7 cellular contexts compared by ENCODE assay signal in the genomic region with DNA sequence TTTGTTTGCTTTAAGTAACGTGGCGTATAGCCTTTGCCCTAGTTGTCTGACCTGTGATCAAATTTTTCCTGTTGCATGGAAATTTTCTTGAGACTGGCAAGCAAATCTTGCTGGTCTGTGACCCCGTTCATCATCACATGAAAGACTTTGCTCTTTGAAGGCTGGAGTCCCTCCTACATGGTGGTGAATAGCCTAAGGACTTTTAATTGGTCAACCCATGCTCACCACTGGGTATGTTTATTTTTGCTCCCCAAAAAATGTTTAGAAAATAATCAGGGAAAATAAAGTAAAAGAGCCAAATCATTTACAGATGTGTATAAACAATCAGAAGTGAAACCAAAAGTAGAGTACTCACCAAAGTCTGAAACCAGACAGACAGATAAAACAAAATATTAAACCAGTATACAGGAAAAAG.
DNase-seq lines count a peak whose midpoint lies in the region; ATAC-seq and TF ChIP-seq lines count a peak whose summit lies in the region.

No MANE protein-coding gene starts in this region.

- no TSS peak for BruUV-seq in A673 (replicated peaks; lab: Mats Ljungman, UMichigan)

- H3K27me3 Mint-ChIP-seq in activated T-helper 1 cell treated with anti-CD3 and anti-CD28 coated beads, Interleukin-12 subunit alpha, Interleukin-12 subunit beta, Interleukin-2, Interleukin-4 antibody, amounts not matched to agents 30 ng/mL and 10 ng/mL and 1 ng/mL, durations not matched to agents 14 hours and 24 hours and 36 hours (ENCODE audit: insufficient read depth) = no peaks in the 10 kb centered on the region

- H3K36me3 ChIP-seq in neuron (ENCODE audit: insufficient read depth, low read length) (no peaks in the 10 kb centered on the region), A673 (ENCODE audit: insufficient read depth, low read length, poor library complexity, severe bottlenecking) (no peaks in the 10 kb centered on the region)

- peaks cover 9% of the 10 kb centered on the region for H3K4me1 ChIP-seq in neuron (ENCODE audit: insufficient read depth, low read length)
- no peaks in the 10 kb centered on the region for H3K4me1 ChIP-seq in A673 (ENCODE audit: insufficient read depth, low read length, poor library complexity, severe bottlenecking)

- H3K36me3 Mint-ChIP-seq in activated T-helper 1 cell treated with anti-CD3 and anti-CD28 coated beads, Interleukin-12 subunit alpha, Interleukin-12 subunit beta, Interleukin-2, Interleukin-4 antibody, amounts not matched to agents 30 ng/mL and 10 ng/mL and 1 ng/mL, durations not matched to agents 14 hours and 24 hours and 36 hours (ENCODE audit: low read depth) = peaks cover 2% of the 10 kb centered on the region

- no peak overlapping the region for H3K27ac Mint-ChIP-seq in activated T-helper 1 cell treated with anti-CD3 and anti-CD28 coated beads, Interleukin-12 subunit alpha, Interleukin-12 subunit beta, Interleukin-2, Interleukin-4 antibody, amounts not matched to agents 30 ng/mL and 10 ng/mL and 1 ng/mL, durations not matched to agents 14 hours and 24 hours and 36 hours

- peak overlapping the region; percentile 13 for H3K4me3 Mint-ChIP-seq in activated T-helper 1 cell treated with anti-CD3 and anti-CD28 coated beads, Interleukin-12 subunit alpha, Interleukin-12 subunit beta, Interleukin-2, Interleukin-4 antibody, amounts not matched to agents 30 ng/mL and 10 ng/mL and 1 ng/mL, durations not matched to agents 14 hours and 24 hours and 36 hours

- H3K4me3 ChIP-seq in neuron (ENCODE audit: low read length) = no peak overlapping the region
- H3K4me3 ChIP-seq in A673 (ENCODE audit: low read depth, low read length, poor library complexity, severe bottlenecking) = no peak overlapping the region

- H2AFZ ChIP-seq in neuron (ENCODE audit: low read depth, low read length) = peak overlapping the region; percentile 32

- H3K9me3 ChIP-seq in neuron (ENCODE audit: low read length) = no peaks in the 10 kb centered on the region
- no peaks in the 10 kb centered on the region for H3K9me3 ChIP-seq in A673 (ENCODE audit: low read depth, low read length, poor library complexity, severe bottlenecking)

- CTCF ChIA-PET in A673 (lab: Charles Lee) = no interaction called here

- intact Hi-C loops in activated T-helper 1 cell treated with anti-CD3 and anti-CD28 coated beads, Interleukin-12 subunit alpha, Interleukin-12 subunit beta, Interleukin-2, Interleukin-4 antibody, amounts not matched to agents 30 ng/mL and 10 ng/mL and 1 ng/mL, durations not matched to agents 14 hours and 24 hours and 36 hours (cut with micrococcal nuclease) = no loop called here
- intact Hi-C loops in A673 (cut with micrococcal nuclease; ENCODE audit: unreplicated experiment) = no loop called here

- no peak overlapping the region for H3K27ac ChIP-seq in A673 (ENCODE audit: low read depth, low read length, poor library complexity, severe bottlenecking)

- DNase-seq in activated T-helper 1 cell treated with anti-CD3 and anti-CD28 coated beads, Interleukin-12 subunit alpha, Interleukin-12 subunit beta, Interleukin-2, Interleukin-4 antibody, amounts not matched to agents 30 ng/mL and 10 ng/mL and 1 ng/mL, durations not matched to agents 14 hours and 24 hours and 36 hours (ENCODE audit: low spot score) = no peak
- no peak for DNase-seq in T1000 (lab: John Stamatoyannopoulos, UW)
- no peak for DNase-seq in A673 (ENCODE audit: low spot score)
- no peak for DNase-seq in CD1c-positive myeloid dendritic cell (ENCODE audit: extremely low spot score)

- H3K4me1 Mint-ChIP-seq in activated T-helper 1 cell treated with anti-CD3 and anti-CD28 coated beads, Interleukin-12 subunit alpha, Interleukin-12 subunit beta, Interleukin-2, Interleukin-4 antibody, amounts not matched to agents 30 ng/mL and 10 ng/mL and 1 ng/mL, durations not matched to agents 14 hours and 24 hours and 36 hours (ENCODE audit: low read depth) = peaks cover 15% of the 10 kb centered on the region

- POLR2A ChIA-PET in A673 (lab: Charles Lee; ENCODE audit: low non-redundant PET) = no interaction called here

- TF ChIP-seq CTCF in A673 (conservative IDR thresholded peaks at IDR 0.05; ENCODE audit: low read depth, low read length) = no peak

- ATAC-seq in GM18909 (IDR thresholded peaks at IDR 0.05; ENCODE audit: poor library complexity, unreplicated experiment) = peak; percentile 71
- peak; percentile 63 for ATAC-seq in HG02943 (IDR thresholded peaks at IDR 0.05; ENCODE audit: low read depth, unreplicated experiment)

- no peaks in the 10 kb centered on the region for H3K27me3 ChIP-seq in neuron (ENCODE audit: insufficient read depth, low read length)
- no peaks in the 10 kb centered on the region for H3K27me3 ChIP-seq in A673 (replicated peaks; ENCODE audit: insufficient read depth, low read depth, low read length, poor library complexity)

- H3K9me3 Mint-ChIP-seq in activated T-helper 1 cell treated with anti-CD3 and anti-CD28 coated beads, Interleukin-12 subunit alpha, Interleukin-12 subunit beta, Interleukin-2, Interleukin-4 antibody, amounts not matched to agents 30 ng/mL and 10 ng/mL and 1 ng/mL, durations not matched to agents 14 hours and 24 hours and 36 hours = no peaks in the 10 kb centered on the region
